Comparison of ENCODE assay signal across 18 cellular contexts in genomic region chr4:15901996-15902395, GRCh38. TPM values are rescaled to one million over a fixed set of nuclear protein-coding genes. Genes with fewer than 3 reads are reported as not detected.
A peak's percentile ranks its signal among the peaks of the same experiment; 100 is the strongest.
DNase-seq lines count a peak whose midpoint lies in the region; ATAC-seq and TF ChIP-seq lines count a peak whose summit lies in the region.
"Had no signal": no experiment of that assay in that cellular context is flagged by ENCODE, and none has a peak within 500 bp of the region (broad histone marks: within the 10 kb centered on the region; RNA-seq: fewer than 3 reads in every experiment).

No MANE protein-coding gene starts in this region.

- H3F3A ChIP-seq in PC-3 (ENCODE audit: low read length, unreplicated experiment), result no peaks in the 10 kb centered on the region

- H3K27me3 Mint-ChIP-seq in naive thymus-derived CD4-positive, alpha-beta T cell, result peaks cover 31 to 47% (median 43%) of the 10 kb centered on the region in 5 donors
- peaks cover 3% of the 10 kb centered on the region for H3K27me3 Mint-ChIP-seq in glutamatergic neuron (ENCODE audit: unreplicated experiment)

- DNase-seq in activated CD4-positive, alpha-beta T cell treated with anti-CD3 and anti-CD28 coated beads for 48 hours, result peak; percentile 11
- DNase-seq in activated CD4-positive, alpha-beta T cell treated with anti-CD3 and anti-CD28 coated beads, Interleukin-2, amount 50 U/mL, for 4 hours, result no peak
- DNase-seq in DMS53 (lab: John Stamatoyannopoulos, UW), result peak; percentile 79
- DNase-seq in PC-3, result no peak
- no peak for DNase-seq in naive thymus-derived CD4-positive, alpha-beta T cell
- DNase-seq in occipital lobe (lab: John Stamatoyannopoulos, UW), result no peak
- no peak for DNase-seq in DMS 273 (lab: John Stamatoyannopoulos, UW; ENCODE audit: unreplicated experiment)
- DNase-seq in glutamatergic neuron, result no peak
- DNase-seq: EL, NCI-H1092 treated with DMSO at 0.1 percent for 48 hours, NCI-H1694, NCI-H510A treated with DMSO at 0.1 percent for 48 hours, NCI-H82 had no signal

- peaks cover 44% of the 10 kb centered on the region for H3K4me1 ChIP-seq in PC-3 (ENCODE audit: insufficient read depth, low read length)
- H3K4me1 ChIP-seq in naive thymus-derived CD4-positive, alpha-beta T cell (ENCODE audit: control insufficient read depth in 2 of 2, insufficient read depth in 2 of 2, low read length in 2 of 2), result no peaks in the 10 kb centered on the region
- H3K4me1 ChIP-seq: BLaER1 had no signal

- intact Hi-C loops in PC-3 (cut with micrococcal nuclease), result no loop called here
- intact Hi-C loops in naive thymus-derived CD4-positive, alpha-beta T cell (cut with micrococcal nuclease), result no loop called here

- ATAC-seq in PC-3, result no peak
- peak; percentile 34 for ATAC-seq in naive thymus-derived CD4-positive, alpha-beta T cell
- ATAC-seq: HepG2, Panc1, Right ventricle myocardium inferior had no signal

- no peaks in the 10 kb centered on the region for H3K36me3 ChIP-seq in PC-3 (ENCODE audit: low read depth, low read length)
- H3K36me3 ChIP-seq in naive thymus-derived CD4-positive, alpha-beta T cell (ENCODE audit: control insufficient read depth in 2 of 3, insufficient read depth in 3 of 3, low read length in 3 of 3), result no peaks in the 10 kb centered on the region
- H3K36me3 ChIP-seq: BLaER1 had no signal

- no peak overlapping the region for H2AFZ ChIP-seq in PC-3 (ENCODE audit: low read length)

- H3K9me3 Mint-ChIP-seq in naive thymus-derived CD4-positive, alpha-beta T cell, result peaks cover 0 to 4% (median 0%) of the 10 kb centered on the region in 11 donors
- H3K9me3 Mint-ChIP-seq in glutamatergic neuron (ENCODE audit: unreplicated experiment), result peaks cover 9% of the 10 kb centered on the region

- H3K9me2 ChIP-seq in PC-3 (replicated peaks; ENCODE audit: low read length), result no peaks in the 10 kb centered on the region

- no peak overlapping the region for H3K4me2 ChIP-seq in PC-3 (ENCODE audit: low read length)
- H3K4me2 ChIP-seq: BLaER1, KMS-11 had no signal

- H3K27ac Mint-ChIP-seq in naive thymus-derived CD4-positive, alpha-beta T cell, result no peak overlapping the region
- H3K27ac Mint-ChIP-seq in glutamatergic neuron (ENCODE audit: unreplicated experiment), result no peak overlapping the region

- POLR2A ChIA-PET in PC-3 (lab: Charles Lee; ENCODE audit: unreplicated experiment), result no interaction called here
- POLR2A ChIA-PET in naive thymus-derived CD4-positive, alpha-beta T cell (lab: Charles Lee), result interaction anchor here (0.5 kb wide), 1 partner anchor 474 kb away, joined by 3 read pairs; no protein-coding TSS in a partner anchor

- H4K20me1 ChIP-seq in PC-3 (ENCODE audit: low read length), result no peaks in the 10 kb centered on the region
- H4K20me1 ChIP-seq: BLaER1 had no signal

- H3K4me3 ChIP-seq in PC-3 (ENCODE audit: low read length), result no peak overlapping the region
- H3K4me3 ChIP-seq in naive thymus-derived CD4-positive, alpha-beta T cell (ENCODE audit: low read length), result no peak overlapping the region
- H3K4me3 ChIP-seq: BLaER1 had no signal

- H3K27ac ChIP-seq in PC-3 (ENCODE audit: low read length), result peak overlapping the region; percentile 32
- H3K27ac ChIP-seq in naive thymus-derived CD4-positive, alpha-beta T cell (ENCODE audit: low read depth, low read length), result no peak overlapping the region
- H3K27ac ChIP-seq: BLaER1, KMS-11 had no signal

- no peaks in the 10 kb centered on the region for H3K79me2 ChIP-seq in PC-3 (ENCODE audit: low read length)

- H3K36me3 Mint-ChIP-seq in naive thymus-derived CD4-positive, alpha-beta T cell, result no peaks in the 10 kb centered on the region
- peaks cover 9% of the 10 kb centered on the region for H3K36me3 Mint-ChIP-seq in glutamatergic neuron (ENCODE audit: unreplicated experiment)

- H3K27me3 ChIP-seq in PC-3 (ENCODE audit: low read length), result no peaks in the 10 kb centered on the region
- H3K27me3 ChIP-seq in naive thymus-derived CD4-positive, alpha-beta T cell (ENCODE audit: control insufficient read depth in 2 of 2, insufficient read depth in 2 of 2, low read length in 2 of 2), result no peaks in the 10 kb centered on the region
- H3K27me3 ChIP-seq: BLaER1 had no signal

- H3K4me3 Mint-ChIP-seq in naive thymus-derived CD4-positive, alpha-beta T cell, result no peak overlapping the region
- H3K4me3 Mint-ChIP-seq in glutamatergic neuron (ENCODE audit: unreplicated experiment), result no peak overlapping the region

- TF ChIP-seq CTCF in PC-3 (conservative IDR thresholded peaks at IDR 0.05; ENCODE audit: low read depth, low read length) (no peak), glutamatergic neuron (IDR thresholded peaks at IDR 0.05; ENCODE audit: partially characterized antibody, unreplicated experiment) (no peak)

- peaks cover 0 to 13% (median 0%) of the 10 kb centered on the region in 7 donors for H3K4me1 Mint-ChIP-seq in naive thymus-derived CD4-positive, alpha-beta T cell
- H3K4me1 Mint-ChIP-seq in glutamatergic neuron (ENCODE audit: low read depth, unreplicated experiment), result no peaks in the 10 kb centered on the region

- no TSS peak for BruUV-seq in PC-3 (replicated peaks; lab: Mats Ljungman, UMichigan)

- CTCF ChIA-PET in PC-3 (lab: Charles Lee), result no interaction called here
- CTCF ChIA-PET in naive thymus-derived CD4-positive, alpha-beta T cell (lab: Charles Lee), result interaction anchor here (0.7 kb wide), 1 partner anchor 1078 kb away, joined by 3 read pairs; no protein-coding TSS in a partner anchor

- H3K9me3 ChIP-seq in PC-3 (ENCODE audit: low read length), result no peaks in the 10 kb centered on the region
- no peaks in the 10 kb centered on the region for H3K9me3 ChIP-seq in naive thymus-derived CD4-positive, alpha-beta T cell (ENCODE audit: control insufficient read depth in 2 of 3, low read length in 3 of 3)

- H3K9ac ChIP-seq in PC-3 (ENCODE audit: low read length), result no peak overlapping the region
- H3K9ac ChIP-seq: BLaER1, KMS-11 had no signal

RNA-seq across cellular contexts. Expression of gene FGFBP1, which starts 36.5 kb away (rescaled TPM):
- total RNA-seq in PC-3 (2014; rRNA removed), result 80.5 and 133 TPM in 2 replicates
- total RNA-seq in naive thymus-derived CD4-positive, alpha-beta T cell, result not detected
- not detected for polyA plus RNA-seq in naive thymus-derived CD4-positive, alpha-beta T cell
- total RNA-seq in occipital lobe, result not detected
- total RNA-seq in glutamatergic neuron (ENCODE audit: unreplicated experiment), result not detected
- total RNA-seq: HepG2, Right ventricle myocardium inferior had no signal
- polyA plus RNA-seq: HepG2 had no signal

Comparison
In these comparisons a context has a peak if more than half of its experiments do, and no peak if none do; other contexts are left out.
1. DNase-seq: peak in activated CD4-positive, alpha-beta T cell treated with anti-CD3 and anti-CD28 coated beads for 48 hours (single experiment) and DMS53 (single experiment); none in activated CD4-positive, alpha-beta T cell treated with anti-CD3 and anti-CD28 coated beads, Interleukin-2, amount 50 U/mL, for 4 hours (0 of 2), PC-3 (single experiment), naive thymus-derived CD4-positive, alpha-beta T cell (0 of 9), occipital lobe (single experiment), DMS 273 (single experiment) and glutamatergic neuron (single experiment).
2. RNA of gene FGFBP1, which starts 36.5 kb away (total RNA-seq): 80.5 to 133 TPM in PC-3; not detected in naive thymus-derived CD4-positive, alpha-beta T cell, not detected in occipital lobe (single experiment) and not detected in glutamatergic neuron (single experiment); every median in the first group is over 10 times any median in the second.